In the genomic region with DNA sequence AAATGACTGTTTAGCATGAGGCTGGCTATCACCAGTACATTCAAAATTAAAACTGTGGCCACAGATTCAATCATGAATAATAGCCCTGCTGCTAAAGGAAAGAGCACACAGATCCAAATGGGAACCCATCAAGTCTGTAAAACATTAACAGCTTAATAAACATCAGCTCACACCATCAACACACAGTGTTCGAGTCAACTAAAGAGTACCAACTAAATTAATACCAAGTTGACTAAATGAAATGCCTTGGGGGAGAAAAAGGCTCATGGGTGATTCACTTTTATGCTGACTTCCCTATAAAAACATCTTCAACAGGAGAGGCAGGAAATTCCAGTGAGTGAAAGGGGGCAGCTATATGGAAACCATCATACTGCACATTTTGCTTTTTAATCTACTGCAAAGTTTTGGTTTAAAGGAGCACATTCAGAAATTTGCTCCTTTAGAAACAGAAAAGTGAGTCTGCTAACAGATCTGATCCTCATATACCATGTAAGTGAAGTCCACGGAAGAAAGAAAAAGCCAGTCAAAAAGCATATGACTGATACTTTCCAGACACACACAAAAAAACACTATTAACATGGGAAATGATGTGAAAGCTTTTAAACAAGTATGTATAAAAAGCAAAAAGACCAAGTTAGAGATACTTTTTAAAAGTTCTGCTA, we compare ENCODE assay signal across 1 cellular context.
A peak's percentile ranks its signal among the peaks of the same experiment; 100 is the strongest.
TF ChIP-seq lines count a peak whose summit lies in the region.

No MANE protein-coding gene starts in this region.

TF ChIP-seq in HepG2, 621 proteins besides CTCF, POLR2A, EP300 and RAD21 (continues in another document):
- TF ChIP-seq NR2F6 (IDR thresholded peaks at IDR 0.05) (no peak), NR2F6 (CRISPR knock-in tag; IDR thresholded peaks at IDR 0.05) (no peak), HNF1A (IDR thresholded peaks at IDR 0.05; ENCODE audit: low read depth) (peak; percentile 90), HNF1A (CRISPR knock-in tag; IDR thresholded peaks at IDR 0.05; ENCODE audit: borderline replicate concordance) (peak; percentile 91), CSRNP2 (CRISPR knock-in tag; conservative IDR thresholded peaks at IDR 0.05; ENCODE audit: low read depth) (no peak), ZNF839 (CRISPR knock-in tag; IDR thresholded peaks at IDR 0.05; ENCODE audit: borderline replicate concordance) (no peak), XBP1 (CRISPR knock-in tag; IDR thresholded peaks at IDR 0.05) (no peak), SAP130 (CRISPR knock-in tag; IDR thresholded peaks at IDR 0.05; ENCODE audit: low read depth) (peak; percentile 52; the same call in 1 of the 2 replicates), EED (CRISPR knock-in tag; IDR thresholded peaks at IDR 0.05) (no peak), SMAD9 (CRISPR knock-in tag; IDR thresholded peaks at IDR 0.05) (no peak), ZBTB2 (CRISPR knock-in tag; IDR thresholded peaks at IDR 0.05; ENCODE audit: low read depth) (no peak), ZNF703 (CRISPR knock-in tag; IDR thresholded peaks at IDR 0.05; ENCODE audit: borderline replicate concordance) (no peak), THAP11 (CRISPR knock-in tag; IDR thresholded peaks at IDR 0.05) (0 out of 2 replicates have a peak, but pooled peaks have one; percentile 25), ZNF724P (CRISPR knock-in tag; IDR thresholded peaks at IDR 0.05; ENCODE audit: borderline replicate concordance) (no peak), RCOR2 (CRISPR knock-in tag; IDR thresholded peaks at IDR 0.05) (0 out of 2 replicates have a peak, but pooled peaks have one; percentile 12), CREB1 (IDR thresholded peaks at IDR 0.05) (no peak), CREB1 (CRISPR knock-in tag; IDR thresholded peaks at IDR 0.05) (no peak), SOX13 (IDR thresholded peaks at IDR 0.05) (no peak), SOX13 (CRISPR knock-in tag; conservative IDR thresholded peaks at IDR 0.05 in 1 of 2, IDR thresholded peaks at IDR 0.05 in 1 of 2) (peak in 1 of 2 experiments; percentile 17; a peak in 1 of 4 replicates), NR2F1 (CRISPR knock-in tag; IDR thresholded peaks at IDR 0.05) (no peak), CENPT (CRISPR knock-in tag; IDR thresholded peaks at IDR 0.05; ENCODE audit: low read depth) (no peak), TBX2 (CRISPR knock-in tag; IDR thresholded peaks at IDR 0.05; ENCODE audit: borderline replicate concordance) (0 out of 2 replicates have a peak, but pooled peaks have one; percentile 40), PAXIP1 (CRISPR knock-in tag; conservative IDR thresholded peaks at IDR 0.05) (peak; percentile 62), SSRP1 (CRISPR knock-in tag; IDR thresholded peaks at IDR 0.05) (no peak), MNT (IDR thresholded peaks at IDR 0.05) (no peak)
- TF ChIP-seq, protein P1, sequence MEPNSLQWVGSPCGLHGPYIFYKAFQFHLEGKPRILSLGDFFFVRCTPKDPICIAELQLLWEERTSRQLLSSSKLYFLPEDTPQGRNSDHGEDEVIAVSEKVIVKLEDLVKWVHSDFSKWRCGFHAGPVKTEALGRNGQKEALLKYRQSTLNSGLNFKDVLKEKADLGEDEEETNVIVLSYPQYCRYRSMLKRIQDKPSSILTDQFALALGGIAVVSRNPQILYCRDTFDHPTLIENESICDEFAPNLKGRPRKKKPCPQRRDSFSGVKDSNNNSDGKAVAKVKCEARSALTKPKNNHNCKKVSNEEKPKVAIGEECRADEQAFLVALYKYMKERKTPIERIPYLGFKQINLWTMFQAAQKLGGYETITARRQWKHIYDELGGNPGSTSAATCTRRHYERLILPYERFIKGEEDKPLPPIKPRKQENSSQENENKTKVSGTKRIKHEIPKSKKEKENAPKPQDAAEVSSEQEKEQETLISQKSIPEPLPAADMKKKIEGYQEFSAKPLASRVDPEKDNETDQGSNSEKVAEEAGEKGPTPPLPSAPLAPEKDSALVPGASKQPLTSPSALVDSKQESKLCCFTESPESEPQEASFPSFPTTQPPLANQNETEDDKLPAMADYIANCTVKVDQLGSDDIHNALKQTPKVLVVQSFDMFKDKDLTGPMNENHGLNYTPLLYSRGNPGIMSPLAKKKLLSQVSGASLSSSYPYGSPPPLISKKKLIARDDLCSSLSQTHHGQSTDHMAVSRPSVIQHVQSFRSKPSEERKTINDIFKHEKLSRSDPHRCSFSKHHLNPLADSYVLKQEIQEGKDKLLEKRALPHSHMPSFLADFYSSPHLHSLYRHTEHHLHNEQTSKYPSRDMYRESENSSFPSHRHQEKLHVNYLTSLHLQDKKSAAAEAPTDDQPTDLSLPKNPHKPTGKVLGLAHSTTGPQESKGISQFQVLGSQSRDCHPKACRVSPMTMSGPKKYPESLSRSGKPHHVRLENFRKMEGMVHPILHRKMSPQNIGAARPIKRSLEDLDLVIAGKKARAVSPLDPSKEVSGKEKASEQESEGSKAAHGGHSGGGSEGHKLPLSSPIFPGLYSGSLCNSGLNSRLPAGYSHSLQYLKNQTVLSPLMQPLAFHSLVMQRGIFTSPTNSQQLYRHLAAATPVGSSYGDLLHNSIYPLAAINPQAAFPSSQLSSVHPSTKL (CRISPR knock-in tag; IDR thresholded peaks at IDR 0.05), result peak; percentile 44; the same call in 1 of the 2 replicates
- TF ChIP-seq, protein P2, sequence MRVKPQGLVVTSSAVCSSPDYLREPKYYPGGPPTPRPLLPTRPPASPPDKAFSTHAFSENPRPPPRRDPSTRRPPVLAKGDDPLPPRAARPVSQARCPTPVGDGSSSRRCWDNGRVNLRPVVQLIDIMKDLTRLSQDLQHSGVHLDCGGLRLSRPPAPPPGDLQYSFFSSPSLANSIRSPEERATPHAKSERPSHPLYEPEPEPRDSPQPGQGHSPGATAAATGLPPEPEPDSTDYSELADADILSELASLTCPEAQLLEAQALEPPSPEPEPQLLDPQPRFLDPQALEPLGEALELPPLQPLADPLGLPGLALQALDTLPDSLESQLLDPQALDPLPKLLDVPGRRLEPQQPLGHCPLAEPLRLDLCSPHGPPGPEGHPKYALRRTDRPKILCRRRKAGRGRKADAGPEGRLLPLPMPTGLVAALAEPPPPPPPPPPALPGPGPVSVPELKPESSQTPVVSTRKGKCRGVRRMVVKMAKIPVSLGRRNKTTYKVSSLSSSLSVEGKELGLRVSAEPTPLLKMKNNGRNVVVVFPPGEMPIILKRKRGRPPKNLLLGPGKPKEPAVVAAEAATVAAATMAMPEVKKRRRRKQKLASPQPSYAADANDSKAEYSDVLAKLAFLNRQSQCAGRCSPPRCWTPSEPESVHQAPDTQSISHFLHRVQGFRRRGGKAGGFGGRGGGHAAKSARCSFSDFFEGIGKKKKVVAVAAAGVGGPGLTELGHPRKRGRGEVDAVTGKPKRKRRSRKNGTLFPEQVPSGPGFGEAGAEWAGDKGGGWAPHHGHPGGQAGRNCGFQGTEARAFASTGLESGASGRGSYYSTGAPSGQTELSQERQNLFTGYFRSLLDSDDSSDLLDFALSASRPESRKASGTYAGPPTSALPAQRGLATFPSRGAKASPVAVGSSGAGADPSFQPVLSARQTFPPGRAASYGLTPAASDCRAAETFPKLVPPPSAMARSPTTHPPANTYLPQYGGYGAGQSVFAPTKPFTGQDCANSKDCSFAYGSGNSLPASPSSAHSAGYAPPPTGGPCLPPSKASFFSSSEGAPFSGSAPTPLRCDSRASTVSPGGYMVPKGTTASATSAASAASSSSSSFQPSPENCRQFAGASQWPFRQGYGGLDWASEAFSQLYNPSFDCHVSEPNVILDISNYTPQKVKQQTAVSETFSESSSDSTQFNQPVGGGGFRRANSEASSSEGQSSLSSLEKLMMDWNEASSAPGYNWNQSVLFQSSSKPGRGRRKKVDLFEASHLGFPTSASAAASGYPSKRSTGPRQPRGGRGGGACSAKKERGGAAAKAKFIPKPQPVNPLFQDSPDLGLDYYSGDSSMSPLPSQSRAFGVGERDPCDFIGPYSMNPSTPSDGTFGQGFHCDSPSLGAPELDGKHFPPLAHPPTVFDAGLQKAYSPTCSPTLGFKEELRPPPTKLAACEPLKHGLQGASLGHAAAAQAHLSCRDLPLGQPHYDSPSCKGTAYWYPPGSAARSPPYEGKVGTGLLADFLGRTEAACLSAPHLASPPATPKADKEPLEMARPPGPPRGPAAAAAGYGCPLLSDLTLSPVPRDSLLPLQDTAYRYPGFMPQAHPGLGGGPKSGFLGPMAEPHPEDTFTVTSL (CRISPR knock-in tag; IDR thresholded peaks at IDR 0.05; ENCODE audit: borderline replicate concordance), result peak; percentile 19; the same call in 1 of the 2 replicates
- TF ChIP-seq, protein P3, sequence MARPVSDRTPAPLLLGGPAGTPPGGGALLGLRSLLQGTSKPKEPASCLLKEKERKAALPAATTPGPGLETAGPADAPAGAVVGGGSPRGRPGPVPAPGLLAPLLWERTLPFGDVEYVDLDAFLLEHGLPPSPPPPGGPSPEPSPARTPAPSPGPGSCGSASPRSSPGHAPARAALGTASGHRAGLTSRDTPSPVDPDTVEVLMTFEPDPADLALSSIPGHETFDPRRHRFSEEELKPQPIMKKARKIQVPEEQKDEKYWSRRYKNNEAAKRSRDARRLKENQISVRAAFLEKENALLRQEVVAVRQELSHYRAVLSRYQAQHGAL (CRISPR knock-in tag; IDR thresholded peaks at IDR 0.05; ENCODE audit: not compliant biosample characterization), result no peak
